Comparison of ENCODE assay signal across 22 cellular contexts in genomic region chr5:74918232-74918669, GRCh38. TPM values are rescaled to one million over a fixed set of nuclear protein-coding genes. Genes with fewer than 3 reads are reported as not detected.
DNase-seq lines count a peak whose midpoint lies in the region; ATAC-seq and TF ChIP-seq lines count a peak whose summit lies in the region.
"Had no signal": no experiment of that assay in that cellular context is flagged by ENCODE, and none has a peak within 500 bp of the region (broad histone marks: within the 10 kb centered on the region; RNA-seq: fewer than 3 reads in every experiment).

No MANE protein-coding gene starts in this region.

- H3K4me3 ChIP-seq in GM23338 (no peak overlapping the region), esophagus muscularis mucosa (no peak overlapping the region), liver (ENCODE audit: low read depth in 1 of 3, low read length in 3 of 3) (peak overlapping the region in 1 of 3 donors; percentile 12), Caco-2 (ENCODE audit: low read depth, low read length) (no peak overlapping the region)
- H3K4me3 ChIP-seq: A549; BLaER1 treated with 17β-estradiol and CSF1 and Interleukin-3, amounts not matched to agents 10 nM and 100 nM; GM23248 had no signal

- intact Hi-C loops in esophagus muscularis mucosa (cut with DNase I), result loop anchor here (5.0 kb wide), 2 partner anchors 151 to 246 kb away; partner anchors contain the start of genes GFM2 and NSA2
- intact Hi-C loops in Caco-2 (cut with micrococcal nuclease; ENCODE audit: unreplicated experiment), result no loop called here

- H3K4me1 Mint-ChIP-seq in GM23338 (no peaks in the 10 kb centered on the region), progenitor cell of endocrine pancreas (ENCODE audit: low read depth) (peaks cover 13% of the 10 kb centered on the region), Caco-2 (ENCODE audit: low read depth, unreplicated experiment) (peaks cover 25% of the 10 kb centered on the region)
- H3K4me1 Mint-ChIP-seq: CD14-positive monocyte; CD8-positive, alpha-beta memory T cell had no signal

- TF ChIP-seq RAD21 in liver (IDR thresholded peaks at IDR 0.05), result peak; percentile 44 to 56

- CTCF ChIA-PET in Caco-2 (lab: Charles Lee), result no interaction called here

- DNase-seq in GM23338 (ENCODE audit: low spot score) (no peak), esophagus muscularis mucosa (ENCODE audit: extremely low spot score) (peak; percentile 26), progenitor cell of endocrine pancreas (ENCODE audit: low spot score, unreplicated experiment) (no peak), NCI-H2227 treated with DMSO at 0.1 percent for 48 hours (lab: John Stamatoyannopoulos, UW) (no peak), Caco-2 (no peak)
- DNase-seq: 8988T; ACHN; AML-193; BE2C; Calu3; CD4-positive, alpha-beta T cell; CD8-positive, alpha-beta memory T cell; DMS153; DND-41; GM23248; H9 had no signal

- TF ChIP-seq POLR2A in esophagus muscularis mucosa (IDR thresholded peaks at IDR 0.05; ENCODE audit: low read depth), result no peak

- H3K9ac ChIP-seq in liver (ENCODE audit: low read depth in 1 of 2, low read length in 2 of 2), result peak overlapping the region; percentile 19 to 45
- H3K9ac ChIP-seq: GM23248 had no signal

- no peaks in the 10 kb centered on the region for H3K36me3 Mint-ChIP-seq in GM23338 (ENCODE audit: low read depth)
- H3K36me3 Mint-ChIP-seq in progenitor cell of endocrine pancreas (ENCODE audit: insufficient read depth), result no peaks in the 10 kb centered on the region
- H3K36me3 Mint-ChIP-seq in Caco-2 (ENCODE audit: insufficient read depth, unreplicated experiment), result peaks cover 6% of the 10 kb centered on the region
- H3K36me3 Mint-ChIP-seq: CD14-positive monocyte; CD8-positive, alpha-beta memory T cell had no signal

- H3K27ac ChIP-seq in GM23338 (ENCODE audit: low read depth) (no peak overlapping the region), esophagus muscularis mucosa (replicated peaks in 1 of 4) (no peak overlapping the region), liver (ENCODE audit: low read depth in 1 of 2, low read length in 2 of 2) (peak overlapping the region; percentile 74 to 84)
- H3K27ac ChIP-seq: A549; BLaER1 treated with 17β-estradiol and CSF1 and Interleukin-3, amounts not matched to agents 10 nM and 100 nM; GM23248 had no signal

- peaks cover 3% of the 10 kb centered on the region for H3K27me3 Mint-ChIP-seq in GM23338 (ENCODE audit: insufficient read depth, low read depth, poor library complexity)
- no peaks in the 10 kb centered on the region for H3K27me3 Mint-ChIP-seq in progenitor cell of endocrine pancreas
- no peaks in the 10 kb centered on the region for H3K27me3 Mint-ChIP-seq in Caco-2 (ENCODE audit: insufficient read depth, unreplicated experiment)

- no peak overlapping the region for H3K4me2 ChIP-seq in GM23338
- H3K4me2 ChIP-seq: A549; BLaER1 treated with 17β-estradiol and CSF1 and Interleukin-3, amounts not matched to agents 10 nM and 100 nM had no signal

- H3K27me3 ChIP-seq in GM23338 (ENCODE audit: insufficient read depth) (no peaks in the 10 kb centered on the region), esophagus muscularis mucosa (no peaks in the 10 kb centered on the region), liver (ENCODE audit: control insufficient read depth in 4 of 4, insufficient read depth in 4 of 4, low read length in 3 of 4) (no peaks in the 10 kb centered on the region), Caco-2 (replicated peaks; ENCODE audit: control insufficient read depth, insufficient read depth, low read length) (no peaks in the 10 kb centered on the region)
- H3K27me3 ChIP-seq: BE2C; BLaER1 treated with 17β-estradiol and CSF1 and Interleukin-3, amounts not matched to agents 10 nM and 100 nM had no signal

- no peak for ATAC-seq in GM23338
- no peak for ATAC-seq in GM21717 (IDR thresholded peaks at IDR 0.05; ENCODE audit: unreplicated experiment)
- ATAC-seq: A549, HCT116 had no signal

- WGBS in esophagus muscularis mucosa, result 83% methylated on average over 4 of the region's 4 CpGs
- 31% methylated on average over 4 of the region's 4 CpGs for WGBS in liver

- H4K20me1 ChIP-seq in GM23338 (replicated peaks; ENCODE audit: insufficient read depth), result no peaks in the 10 kb centered on the region
- H4K20me1 ChIP-seq: BLaER1 treated with 17β-estradiol and CSF1 and Interleukin-3, amounts not matched to agents 10 nM and 100 nM had no signal

- H3K36me3 ChIP-seq in GM23338 (ENCODE audit: insufficient read depth) (no peaks in the 10 kb centered on the region), esophagus muscularis mucosa (no peaks in the 10 kb centered on the region), liver (ENCODE audit: control insufficient read depth in 4 of 4, insufficient read depth in 3 of 4, low read depth in 1 of 4, low read length in 3 of 4) (no peaks in the 10 kb centered on the region), Caco-2 (ENCODE audit: control insufficient read depth, insufficient read depth, low read length) (no peaks in the 10 kb centered on the region; the same call in 1 of the 2 replicates)
- H3K36me3 ChIP-seq: BE2C; BLaER1 treated with 17β-estradiol and CSF1 and Interleukin-3, amounts not matched to agents 10 nM and 100 nM had no signal

- H3K4me3 Mint-ChIP-seq in GM23338 (no peak overlapping the region), progenitor cell of endocrine pancreas (ENCODE audit: low read depth) (no peak overlapping the region), Caco-2 (ENCODE audit: unreplicated experiment) (no peak overlapping the region)
- H3K4me3 Mint-ChIP-seq: CD14-positive monocyte; CD4-positive, alpha-beta T cell; CD8-positive, alpha-beta memory T cell; H9 had no signal

- no peaks in the 10 kb centered on the region for H3K4me1 ChIP-seq in GM23338 (ENCODE audit: insufficient read depth)
- no peaks in the 10 kb centered on the region for H3K4me1 ChIP-seq in esophagus muscularis mucosa
- H3K4me1 ChIP-seq in liver (ENCODE audit: control insufficient read depth in 4 of 4, insufficient read depth in 4 of 4, low read length in 3 of 4), result peaks cover 10 to 40% (median 33%) of the 10 kb centered on the region in 4 donors
- H3K4me1 ChIP-seq in Caco-2, result peaks cover 10% of the 10 kb centered on the region
- H3K4me1 ChIP-seq: BLaER1 treated with 17β-estradiol and CSF1 and Interleukin-3, amounts not matched to agents 10 nM and 100 nM had no signal

- no peaks in the 10 kb centered on the region for H3K9me3 ChIP-seq in esophagus muscularis mucosa
- H3K9me3 ChIP-seq in liver (ENCODE audit: control insufficient read depth in 4 of 4, low read length in 3 of 4), result no peaks in the 10 kb centered on the region
- peaks cover 9% of the 10 kb centered on the region for H3K9me3 ChIP-seq in Caco-2
- H3K9me3 ChIP-seq: BE2C; BLaER1 treated with 17β-estradiol and CSF1 and Interleukin-3, amounts not matched to agents 10 nM and 100 nM had no signal

- TF ChIP-seq CTCF in GM23338 (conservative IDR thresholded peaks at IDR 0.05; ENCODE audit: low read depth in 2 of 2) (no peak), esophagus muscularis mucosa (IDR thresholded peaks at IDR 0.05) (no peak), liver (IDR thresholded peaks at IDR 0.05; ENCODE audit: low read depth, low read length, missing input control) (no peak), progenitor cell of endocrine pancreas (IDR thresholded peaks at IDR 0.05; ENCODE audit: unreplicated experiment) (no peak), Caco-2 (IDR thresholded peaks at IDR 0.05; ENCODE audit: insufficient read depth in 1 of 2, low read depth in 1 of 2, low read length in 1 of 2, severe bottlenecking in 1 of 2, unreplicated experiment in 1 of 2) (no peak)

- BruUV-seq in Caco-2 (replicated peaks; lab: Mats Ljungman, UMichigan), result no TSS peak

- no peaks in the 10 kb centered on the region for H3F3A ChIP-seq in GM23338 (replicated peaks; ENCODE audit: low read depth)

- no peaks in the 10 kb centered on the region for H3K9me2 ChIP-seq in GM23338 (ENCODE audit: insufficient read depth)

- H3K27ac Mint-ChIP-seq in GM23338 (no peak overlapping the region), progenitor cell of endocrine pancreas (peak overlapping the region; percentile 31), Caco-2 (ENCODE audit: unreplicated experiment) (no peak overlapping the region)
- H3K27ac Mint-ChIP-seq: CD14-positive monocyte; CD4-positive, alpha-beta T cell; CD8-positive, alpha-beta memory T cell; H9 had no signal

- POLR2A ChIA-PET in Caco-2 (lab: Charles Lee), result no interaction called here

- no peaks in the 10 kb centered on the region for H3K79me2 ChIP-seq in GM23338 (replicated peaks; ENCODE audit: insufficient read depth)

- H2AFZ ChIP-seq in GM23338, result 0 out of 2 replicates have a peak overlapping the region, but pooled peaks have one; percentile 38
- H2AFZ ChIP-seq: GM23248 had no signal

- TF ChIP-seq EP300 in esophagus muscularis mucosa (IDR thresholded peaks at IDR 0.05), result no peak

- no peaks in the 10 kb centered on the region; the same call in 1 of the 3 replicates for H3K9me3 Mint-ChIP-seq in GM23338
- H3K9me3 Mint-ChIP-seq in progenitor cell of endocrine pancreas (ENCODE audit: low read depth), result peaks cover 3% of the 10 kb centered on the region
- H3K9me3 Mint-ChIP-seq in Caco-2 (ENCODE audit: unreplicated experiment), result peaks cover 22% of the 10 kb centered on the region
- H3K9me3 Mint-ChIP-seq: CD4-positive, alpha-beta T cell; CD8-positive, alpha-beta memory T cell had no signal

TF ChIP-seq in GM23338, 12 proteins besides CTCF, POLR2A, EP300 and RAD21 (continues in another document):
- TF ChIP-seq EZH2phosphoT487 (IDR thresholded peaks at IDR 0.05; ENCODE audit: unreplicated experiment), result no peak
- no peak for TF ChIP-seq CREB1 (CRISPR knock-in tag; IDR thresholded peaks at IDR 0.05; ENCODE audit: low read depth)
- no peak for TF ChIP-seq NANOG (IDR thresholded peaks at IDR 0.05; ENCODE audit: borderline replicate concordance)
- no peak for TF ChIP-seq JUNB (IDR thresholded peaks at IDR 0.05; ENCODE audit: unreplicated experiment)

TF ChIP-seq in liver, 16 proteins besides CTCF, POLR2A, EP300 and RAD21 (continues in another document):
- TF ChIP-seq HNF4A (conservative IDR thresholded peaks at IDR 0.05) (peak; percentile 94), FOXA2 (IDR thresholded peaks at IDR 0.05) (peak; percentile 67), ATF3 (IDR thresholded peaks at IDR 0.05) (peak; percentile 63), FOXA1 (IDR thresholded peaks at IDR 0.05) (no peak), MAX (IDR thresholded peaks at IDR 0.05) (peak; percentile 75)

RNA-seq across cellular contexts. Expression of gene FAM169A, which starts 52.1 kb away (rescaled TPM):
- total RNA-seq in GM23338 (2014; rRNA removed; shearing (Covaris generic)), result 78.7 and 97.7 TPM in 2 replicates
- 12.2 and 16.9 TPM in 2 replicates for polyA plus RNA-seq in GM23338 (2016; fragmentation: Nextera tagmentation; extraction: Ambion mirVana)
- total RNA-seq in esophagus muscularis mucosa, result 1 to 10 TPM in 3 of 4 donors, under 1 TPM in 1; 0.80 to 2.1 (median 1.3) TPM
- 1 to 10 TPM; 1.0 to 5.0 TPM for total RNA-seq in liver
- polyA plus RNA-seq in liver, result under 1 TPM; 0.58 to 0.83 TPM
- total RNA-seq in progenitor cell of endocrine pancreas, result 32.4 and 33.5 TPM in 2 replicates
- total RNA-seq in Caco-2 (2022), result 13.9 and 14.4 TPM in 2 replicates
- polyA plus RNA-seq: CD14-positive monocyte had no signal

Comparison
In these comparisons a context has a peak if more than half of its experiments do, and no peak if none do; other contexts are left out.
1. H3K27ac ChIP-seq: peak in liver (2 of 2); none in GM23338 (single experiment) and esophagus muscularis mucosa (0 of 4).